8 cellular contexts compared by ENCODE assay signal in genomic region chr18:69947361-69948106, GRCh38. TPM values are rescaled to one million over a fixed set of nuclear protein-coding genes. Genes with fewer than 3 reads are reported as not detected.
DNase-seq lines count a peak whose midpoint lies in the region; ATAC-seq and TF ChIP-seq lines count a peak whose summit lies in the region.

CD226 (minus strand) TSS chr18:69947873; CDS start chr18:69947406, 467 bp downstream.

- H3K4me2 ChIP-seq in PC-3 (ENCODE audit: low read length), result no peak within 1 kb of the TSS

- H4K20me1 ChIP-seq in PC-3 (ENCODE audit: low read length), result no peaks in the 10 kb centered on the region

- peaks cover 51% of the 10 kb centered on the region for H3K36me3 Mint-ChIP-seq in activated CD8-positive, alpha-beta T cell treated with anti-CD3 and anti-CD28 coated beads for 36 hours (ENCODE audit: low read depth)

- H3K4me3 ChIP-seq in left ventricle myocardium inferior, result peak within 1 kb of the TSS; percentile 40
- peak within 1 kb of the TSS; percentile 49 for H3K4me3 ChIP-seq in thoracic aorta
- no peak within 1 kb of the TSS for H3K4me3 ChIP-seq in PC-3 (ENCODE audit: low read length)

- peak within 1 kb of the TSS; percentile 30 for H3K27ac ChIP-seq in left ventricle myocardium inferior (replicated peaks)
- peak within 1 kb of the TSS; percentile 12 to 18 for H3K27ac ChIP-seq in thoracic aorta
- H3K27ac ChIP-seq in PC-3 (ENCODE audit: low read length), result no peak within 1 kb of the TSS

- no peak for TF ChIP-seq CTCF in left ventricle myocardium inferior (IDR thresholded peaks at IDR 0.05; ENCODE audit: borderline replicate concordance)
- TF ChIP-seq CTCF in activated CD8-positive, alpha-beta T cell treated with anti-CD3 and anti-CD28 coated beads for 36 hours (IDR thresholded peaks at IDR 0.05), result no peak
- no peak for TF ChIP-seq CTCF in thoracic aorta (IDR thresholded peaks at IDR 0.05)
- no peak for TF ChIP-seq CTCF in PC-3 (conservative IDR thresholded peaks at IDR 0.05; ENCODE audit: low read depth, low read length)

- H3K79me2 ChIP-seq in PC-3 (ENCODE audit: low read length), result no peaks in the 10 kb centered on the region

- peaks cover 47% of the 10 kb centered on the region for H3K4me1 Mint-ChIP-seq in activated CD8-positive, alpha-beta T cell treated with anti-CD3 and anti-CD28 coated beads for 36 hours (ENCODE audit: low read depth)

- no peak for ATAC-seq in Right ventricle myocardium superior (ENCODE audit: poor library complexity)
- ATAC-seq in HG03039 (IDR thresholded peaks at IDR 0.05; ENCODE audit: unreplicated experiment), result peak; percentile 35
- peak; percentile 43 for ATAC-seq in activated CD8-positive, alpha-beta T cell treated with anti-CD3 and anti-CD28 coated beads for 36 hours
- no peak for ATAC-seq in thoracic aorta (ENCODE audit: insufficient number of reproducible peaks, low FRiP score, low read depth)
- ATAC-seq in PC-3, result no peak

- POLR2A ChIA-PET in activated CD8-positive, alpha-beta T cell treated with anti-CD3 and anti-CD28 coated beads for 36 hours (lab: Charles Lee), result interaction anchor here (1.0 to 4.9 kb wide), 6 partner anchors 8 to 56 kb away, joined by 3 to 42 read pairs (median 8); no protein-coding TSS in a partner anchor
- POLR2A ChIA-PET in PC-3 (lab: Charles Lee; ENCODE audit: unreplicated experiment), result no interaction called here

- H3K27me3 Mint-ChIP-seq in activated CD8-positive, alpha-beta T cell treated with anti-CD3 and anti-CD28 coated beads for 36 hours, result no peaks in the 10 kb centered on the region

- no peak for DNase-seq in left ventricle myocardium inferior
- DNase-seq in Right ventricle myocardium superior, result no peak
- DNase-seq in activated CD8-positive, alpha-beta T cell treated with anti-CD3 and anti-CD28 coated beads for 36 hours, result peak; percentile 70
- DNase-seq in thoracic aorta (ENCODE audit: low spot score), result no peak
- DNase-seq in NCI-H69 (lab: John Stamatoyannopoulos, UW), result no peak
- no peak for DNase-seq in PC-3
- no peak for DNase-seq in RKO (ENCODE audit: low spot score)

- H3K27me3 ChIP-seq in left ventricle myocardium inferior (ENCODE audit: low read depth) (no peaks in the 10 kb centered on the region), thoracic aorta (replicated peaks; ENCODE audit: insufficient read depth) (no peaks in the 10 kb centered on the region), PC-3 (ENCODE audit: low read length) (no peaks in the 10 kb centered on the region)

- no peaks in the 10 kb centered on the region for H3K9me3 ChIP-seq in left ventricle myocardium inferior (replicated peaks)
- no peaks in the 10 kb centered on the region for H3K9me3 ChIP-seq in thoracic aorta
- no peaks in the 10 kb centered on the region for H3K9me3 ChIP-seq in PC-3 (ENCODE audit: low read length)

- no TSS peak for BruUV-seq in PC-3 (replicated peaks; lab: Mats Ljungman, UMichigan)

- H3K36me3 ChIP-seq in left ventricle myocardium inferior, result no peaks in the 10 kb centered on the region
- no peaks in the 10 kb centered on the region for H3K36me3 ChIP-seq in thoracic aorta
- no peaks in the 10 kb centered on the region for H3K36me3 ChIP-seq in PC-3 (ENCODE audit: low read depth, low read length)

- H3F3A ChIP-seq in PC-3 (ENCODE audit: low read length, unreplicated experiment), result no peaks in the 10 kb centered on the region

- no peak within 1 kb of the TSS for H3K9ac ChIP-seq in PC-3 (ENCODE audit: low read length)

- intact Hi-C loops in left ventricle myocardium inferior (cut with micrococcal nuclease), result no loop called here
- intact Hi-C loops in Right ventricle myocardium superior (cut with DNase I), result no loop called here
- intact Hi-C loops in activated CD8-positive, alpha-beta T cell treated with anti-CD3 and anti-CD28 coated beads for 36 hours (cut with micrococcal nuclease), result loop anchor here (10.0 kb wide), 1 partner anchor 127 kb away; no protein-coding TSS in a partner anchor
- intact Hi-C loops in PC-3 (cut with micrococcal nuclease), result no loop called here

- H3K27ac Mint-ChIP-seq in activated CD8-positive, alpha-beta T cell treated with anti-CD3 and anti-CD28 coated beads for 36 hours, result no peak within 1 kb of the TSS

- peak within 1 kb of the TSS; percentile 84 for H3K4me3 Mint-ChIP-seq in activated CD8-positive, alpha-beta T cell treated with anti-CD3 and anti-CD28 coated beads for 36 hours

- H3K9me3 Mint-ChIP-seq in activated CD8-positive, alpha-beta T cell treated with anti-CD3 and anti-CD28 coated beads for 36 hours, result peaks cover 9% of the 10 kb centered on the region

- no peaks in the 10 kb centered on the region for H3K9me2 ChIP-seq in PC-3 (replicated peaks; ENCODE audit: low read length)

- no peak within 1 kb of the TSS for H2AFZ ChIP-seq in PC-3 (ENCODE audit: low read length)

- peaks cover 23% of the 10 kb centered on the region for H3K4me1 ChIP-seq in left ventricle myocardium inferior
- H3K4me1 ChIP-seq in thoracic aorta (ENCODE audit: control insufficient read depth in 1 of 2, low read depth in 2 of 2), result peaks cover 4 to 9% of the 10 kb centered on the region in 2 donors
- no peaks in the 10 kb centered on the region for H3K4me1 ChIP-seq in PC-3 (ENCODE audit: insufficient read depth, low read length)

- CTCF ChIA-PET in activated CD8-positive, alpha-beta T cell treated with anti-CD3 and anti-CD28 coated beads for 36 hours (lab: Charles Lee), result interaction anchor here (1.2 to 3.8 kb wide), 2 partner anchors 8 to 12 kb away, joined by 3 to 15 read pairs; no protein-coding TSS in a partner anchor
- CTCF ChIA-PET in PC-3 (lab: Charles Lee), result no interaction called here

RNA-seq across cellular contexts. Expression of gene CD226, which starts in this region (rescaled TPM):
- total RNA-seq in left ventricle myocardium inferior (0.91 TPM), Right ventricle myocardium superior (0.94 TPM), thoracic aorta (1 to 10 TPM in 1 of 2 donors, under 1 TPM in 1; 0.68 to 3.7 TPM), PC-3 (2014; rRNA removed) (0.26 and 0.69 TPM in 2 replicates)
- 10 to 100 TPM; 41.5 to 41.7 TPM for total RNA-seq in activated CD8-positive, alpha-beta T cell treated with anti-CD3 and anti-CD28 coated beads for 36 hours

Comparison
In these comparisons a context has a peak if more than half of its experiments do, and no peak if none do; other contexts are left out.
1. RNA of gene CD226 (total RNA-seq): 41.5 to 41.7 TPM in activated CD8-positive, alpha-beta T cell treated with anti-CD3 and anti-CD28 coated beads for 36 hours; 0.68 to 3.7 TPM in thoracic aorta, 0.94 TPM in Right ventricle myocardium superior (single experiment), 0.91 TPM in left ventricle myocardium inferior (single experiment) and 0.26 to 0.69 TPM in PC-3; every median in the first group is over 4 times any median in the second.
2. ATAC-seq: peak in HG03039 (single experiment) and activated CD8-positive, alpha-beta T cell treated with anti-CD3 and anti-CD28 coated beads for 36 hours (single experiment); none in Right ventricle myocardium superior (single experiment), thoracic aorta (single experiment) and PC-3 (single experiment).